Comparison of ENCODE assay signal across 10 cellular contexts in genomic region chr12:94704452-94704871, GRCh38. TPM values are rescaled to one million over a fixed set of nuclear protein-coding genes. Genes with fewer than 3 reads are reported as not detected.
DNase-seq lines count a peak whose midpoint lies in the region; ATAC-seq and TF ChIP-seq lines count a peak whose summit lies in the region.
"Had no signal": no experiment of that assay in that cellular context is flagged by ENCODE, and none has a peak within 500 bp of the region (broad histone marks: within the 10 kb centered on the region; RNA-seq: fewer than 3 reads in every experiment).

No MANE protein-coding gene starts in this region.

- in situ Hi-C loops in astrocyte of the cerebellum (cut with HindIII; ENCODE audit: low sequenced_read_pairs), result no loop called here

- intact Hi-C loops in natural killer cell (cut with micrococcal nuclease), result loop anchor here (1.0 kb wide), 1 partner anchor 28 kb away; no protein-coding TSS in a partner anchor

- H3K27ac Mint-ChIP-seq in natural killer cell, result peak overlapping the region; percentile 57 to 79
- H3K27ac Mint-ChIP-seq in natural killer cell treated with Interleukin-12 subunit alpha and Interleukin-12 subunit beta and Interleukin-15 and Interleukin-18, amount 100 ng/mL, for 72 hours, result no peak overlapping the region
- H3K27ac Mint-ChIP-seq in activated naive CD8-positive, alpha-beta T cell treated with anti-CD3 and anti-CD28 coated beads, Interleukin-2, amount 50 U/mL, for 24 hours, result no peak overlapping the region
- H3K27ac Mint-ChIP-seq: activated naive CD4-positive, alpha-beta T cell treated with anti-CD3 and anti-CD28 coated beads, Interleukin-2, amount 50 U/mL, for 24 hours had no signal

- TF ChIP-seq CTCF in natural killer cell (IDR thresholded peaks at IDR 0.05) (no peak), astrocyte of the cerebellum (IDR thresholded peaks at IDR 0.05; ENCODE audit: low read depth, low read length, missing control alignments) (no peak)

- H3K4me1 Mint-ChIP-seq in natural killer cell, result peaks cover 22 to 41% of the 10 kb centered on the region in 2 donors
- peaks cover 14 to 16% of the 10 kb centered on the region in 2 donors for H3K4me1 Mint-ChIP-seq in natural killer cell treated with Interleukin-12 subunit alpha and Interleukin-12 subunit beta and Interleukin-15 and Interleukin-18, amount 100 ng/mL, for 72 hours (ENCODE audit: low read depth in 2 of 2)
- peaks cover 11% of the 10 kb centered on the region for H3K4me1 Mint-ChIP-seq in activated naive CD8-positive, alpha-beta T cell treated with anti-CD3 and anti-CD28 coated beads, Interleukin-2, amount 50 U/mL, for 24 hours
- H3K4me1 Mint-ChIP-seq: activated naive CD4-positive, alpha-beta T cell treated with anti-CD3 and anti-CD28 coated beads, Interleukin-2, amount 50 U/mL, for 24 hours had no signal

- peaks cover 0 to 11% of the 10 kb centered on the region in 2 donors for H3K27me3 Mint-ChIP-seq in natural killer cell (ENCODE audit: low read depth in 2 of 2)
- peaks cover 0 to 2% of the 10 kb centered on the region in 2 donors for H3K27me3 Mint-ChIP-seq in natural killer cell treated with Interleukin-12 subunit alpha and Interleukin-12 subunit beta and Interleukin-15 and Interleukin-18, amount 100 ng/mL, for 72 hours
- peaks cover 1% of the 10 kb centered on the region for H3K27me3 Mint-ChIP-seq in activated naive CD8-positive, alpha-beta T cell treated with anti-CD3 and anti-CD28 coated beads, Interleukin-2, amount 50 U/mL, for 24 hours
- H3K27me3 Mint-ChIP-seq: activated naive CD4-positive, alpha-beta T cell treated with anti-CD3 and anti-CD28 coated beads, Interleukin-2, amount 50 U/mL, for 24 hours; IgD-negative memory B cell had no signal

- no peaks in the 10 kb centered on the region for H3K36me3 Mint-ChIP-seq in natural killer cell
- H3K36me3 Mint-ChIP-seq in natural killer cell treated with Interleukin-12 subunit alpha and Interleukin-12 subunit beta and Interleukin-15 and Interleukin-18, amount 100 ng/mL, for 72 hours, result no peaks in the 10 kb centered on the region
- H3K36me3 Mint-ChIP-seq in activated naive CD8-positive, alpha-beta T cell treated with anti-CD3 and anti-CD28 coated beads, Interleukin-2, amount 50 U/mL, for 24 hours (ENCODE audit: low read depth), result no peaks in the 10 kb centered on the region
- H3K36me3 Mint-ChIP-seq: activated naive CD4-positive, alpha-beta T cell treated with anti-CD3 and anti-CD28 coated beads, Interleukin-2, amount 50 U/mL, for 24 hours had no signal

- DNase-seq in natural killer cell (no peak), astrocyte of the cerebellum (ENCODE audit: low read depth) (peak; percentile 57), left lobe of liver (ENCODE audit: low spot score) (no peak), activated gamma-delta T cell treated with Interleukin-2 at 50 U/mL for 16 hours (no peak), NCI-H446 (lab: John Stamatoyannopoulos, UW) (no peak)
- no peak for DNase-seq in natural killer cell treated with Interleukin-12 subunit alpha and Interleukin-12 subunit beta and Interleukin-15 and Interleukin-18, amount 100 ng/mL, for 72 hours (ENCODE audit: low spot score)
- no peak for DNase-seq in activated naive CD8-positive, alpha-beta T cell treated with anti-CD3 and anti-CD28 coated beads, Interleukin-2, amount 50 U/mL, for 24 hours
- DNase-seq in stimulated activated naive CD8-positive, alpha-beta T cell treated with anti-CD3 and anti-CD28 coated beads, Interleukin-15, Interleukin-2, amounts not matched to agents 100 U/mL and 50 U/mL, for 24 hours, result no peak

- H3K4me3 ChIP-seq in astrocyte of the cerebellum (ENCODE audit: low read depth, low read length), result no peak overlapping the region

- no peaks in the 10 kb centered on the region for H3K9me3 Mint-ChIP-seq in natural killer cell
- H3K9me3 Mint-ChIP-seq in natural killer cell treated with Interleukin-12 subunit alpha and Interleukin-12 subunit beta and Interleukin-15 and Interleukin-18, amount 100 ng/mL, for 72 hours, result no peaks in the 10 kb centered on the region
- no peaks in the 10 kb centered on the region for H3K9me3 Mint-ChIP-seq in activated naive CD8-positive, alpha-beta T cell treated with anti-CD3 and anti-CD28 coated beads, Interleukin-2, amount 50 U/mL, for 24 hours
- H3K9me3 Mint-ChIP-seq: activated naive CD4-positive, alpha-beta T cell treated with anti-CD3 and anti-CD28 coated beads, Interleukin-2, amount 50 U/mL, for 24 hours had no signal

- H3K4me3 Mint-ChIP-seq in natural killer cell, result peak overlapping the region; percentile 18
- no peak overlapping the region for H3K4me3 Mint-ChIP-seq in natural killer cell treated with Interleukin-12 subunit alpha and Interleukin-12 subunit beta and Interleukin-15 and Interleukin-18, amount 100 ng/mL, for 72 hours
- no peak overlapping the region for H3K4me3 Mint-ChIP-seq in activated naive CD8-positive, alpha-beta T cell treated with anti-CD3 and anti-CD28 coated beads, Interleukin-2, amount 50 U/mL, for 24 hours
- H3K4me3 Mint-ChIP-seq: activated naive CD4-positive, alpha-beta T cell treated with anti-CD3 and anti-CD28 coated beads, Interleukin-2, amount 50 U/mL, for 24 hours; IgD-negative memory B cell had no signal

- ATAC-seq in natural killer cell (peak; percentile 55 to 76 (median 72)), left lobe of liver (peak; percentile 94)
- no peak for ATAC-seq in natural killer cell treated with Interleukin-12 subunit alpha and Interleukin-12 subunit beta and Interleukin-15 and Interleukin-18, amount 100 ng/mL, for 72 hours
- ATAC-seq in activated naive CD8-positive, alpha-beta T cell treated with anti-CD3 and anti-CD28 coated beads, Interleukin-2, amount 50 U/mL, for 24 hours, result no peak
- no peak for ATAC-seq in stimulated activated naive CD8-positive, alpha-beta T cell treated with anti-CD3 and anti-CD28 coated beads, Interleukin-15, Interleukin-2, amounts not matched to agents 100 U/mL and 50 U/mL, for 24 hours

RNA-seq across cellular contexts. Expression of gene TMCC3, which starts 54.1 kb away (rescaled TPM):
- total RNA-seq in natural killer cell (10 to 100 TPM; 20.1 to 29.3 (median 21.6) TPM), left lobe of liver (2.6 TPM)
- total RNA-seq in natural killer cell treated with Interleukin-12 subunit alpha and Interleukin-12 subunit beta and Interleukin-15 and Interleukin-18, amount 100 ng/mL, for 72 hours, result 1 to 10 TPM; 1.8 to 3.5 TPM

Comparison
In these comparisons a context has a peak if more than half of its experiments do, and no peak if none do; other contexts are left out.
1. ATAC-seq: peak in natural killer cell (3 of 3) and left lobe of liver (single experiment); none in natural killer cell treated with Interleukin-12 subunit alpha and Interleukin-12 subunit beta and Interleukin-15 and Interleukin-18, amount 100 ng/mL, for 72 hours (0 of 2), activated naive CD8-positive, alpha-beta T cell treated with anti-CD3 and anti-CD28 coated beads, Interleukin-2, amount 50 U/mL, for 24 hours (single experiment) and stimulated activated naive CD8-positive, alpha-beta T cell treated with anti-CD3 and anti-CD28 coated beads, Interleukin-15, Interleukin-2, amounts not matched to agents 100 U/mL and 50 U/mL, for 24 hours (single experiment).
2. H3K27ac Mint-ChIP-seq: peak in natural killer cell (2 of 2); none in natural killer cell treated with Interleukin-12 subunit alpha and Interleukin-12 subunit beta and Interleukin-15 and Interleukin-18, amount 100 ng/mL, for 72 hours (0 of 2) and activated naive CD8-positive, alpha-beta T cell treated with anti-CD3 and anti-CD28 coated beads, Interleukin-2, amount 50 U/mL, for 24 hours (single experiment).